22 cellular contexts compared by ENCODE assay signal in the genomic region with DNA sequence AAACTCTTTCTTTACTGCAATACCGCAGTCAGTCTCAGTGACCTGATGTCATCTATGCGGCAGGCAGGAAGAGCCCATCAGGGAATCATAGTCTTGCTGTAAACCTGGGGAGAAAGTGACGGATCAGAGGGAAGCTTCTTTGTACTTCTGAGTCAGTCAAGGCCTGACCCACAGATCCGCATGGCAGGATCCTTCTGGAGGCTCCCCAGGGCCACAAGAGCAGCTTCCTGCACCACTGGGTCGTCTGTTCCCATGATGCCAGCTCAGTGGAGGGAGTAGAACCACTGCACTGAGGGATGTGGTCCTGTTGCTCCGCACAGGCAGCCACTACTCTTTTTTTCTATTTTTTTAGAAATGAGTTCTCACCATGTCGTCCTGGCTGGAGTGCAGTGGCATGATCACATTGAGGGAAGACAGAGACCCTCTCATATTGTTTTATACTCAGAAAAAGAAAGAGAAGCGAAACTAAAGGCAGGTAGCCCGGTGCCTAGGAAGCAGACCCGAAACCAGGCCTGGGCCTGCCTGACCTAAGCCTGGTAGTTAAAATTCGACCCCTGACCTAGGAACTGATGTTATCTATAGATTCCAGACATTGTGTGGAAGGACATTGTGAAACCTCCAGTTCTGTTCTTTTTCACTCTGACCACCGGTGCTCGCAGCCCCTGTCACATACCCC. TPM values are rescaled to one million over a fixed set of nuclear protein-coding genes. Genes with fewer than 3 reads are reported as not detected.
DNase-seq lines count a peak whose midpoint lies in the region; ATAC-seq and TF ChIP-seq lines count a peak whose summit lies in the region.
"Had no signal": no experiment of that assay in that cellular context is flagged by ENCODE, and none has a peak within 500 bp of the region (broad histone marks: within the 10 kb centered on the region; RNA-seq: fewer than 3 reads in every experiment).

No MANE protein-coding gene starts in this region.

- H3K79me2 ChIP-seq in smooth muscle cell (ENCODE audit: low read depth): no peaks in the 10 kb centered on the region

- H3K36me3 ChIP-seq in NT2/D1 (ENCODE audit: insufficient read depth, insufficient read length, low read length) (no peaks in the 10 kb centered on the region), smooth muscle cell (ENCODE audit: low read depth) (no peaks in the 10 kb centered on the region), HAP-1 (replicated peaks) (no peaks in the 10 kb centered on the region)
- H3K36me3 ChIP-seq: left lung, sigmoid colon, uterus had no signal

- H3K4me3 ChIP-seq in GM12865 (ENCODE audit: low read depth, low read length) (no peak overlapping the region), NT2/D1 (ENCODE audit: insufficient read length, low read depth) (no peak overlapping the region), smooth muscle cell (no peak overlapping the region), HAP-1 (no peak overlapping the region)
- H3K4me3 ChIP-seq: left lung, sigmoid colon, uterus had no signal

- no peak overlapping the region for H3K4me2 ChIP-seq in smooth muscle cell

- peak overlapping the region; percentile 65 for H3K27ac ChIP-seq in smooth muscle cell (ENCODE audit: low read depth)
- H3K27ac ChIP-seq: left lung, sigmoid colon, uterus had no signal

- H3K27me3 Mint-ChIP-seq in endothelial cell (ENCODE audit: unreplicated experiment): no peaks in the 10 kb centered on the region
- H3K27me3 Mint-ChIP-seq: activated naive CD8-positive, alpha-beta T cell treated with anti-CD3 and anti-CD28 coated beads for 36 hours had no signal

- H3K36me3 Mint-ChIP-seq in endothelial cell (ENCODE audit: low read depth, unreplicated experiment): no peaks in the 10 kb centered on the region
- H3K36me3 Mint-ChIP-seq: activated naive CD8-positive, alpha-beta T cell treated with anti-CD3 and anti-CD28 coated beads for 36 hours had no signal

- DNase-seq in GM12865 (ENCODE audit: low read depth): peak; percentile 27
- no peak for DNase-seq in NT2/D1 (ENCODE audit: low read depth, low spot score)
- no peak for DNase-seq in endothelial cell (ENCODE audit: low spot score)
- DNase-seq in smooth muscle cell (lab: John Stamatoyannopoulos, UW; ENCODE audit: unreplicated experiment): no peak
- DNase-seq in HAP-1 (ENCODE audit: low spot score in 2 of 2): no peak
- DNase-seq in GM10266 (ENCODE audit: extremely low spot score): no peak
- DNase-seq: activated CD8-positive, alpha-beta memory T cell treated with anti-CD3 and anti-CD28 coated beads for 24 hours; activated naive CD8-positive, alpha-beta T cell treated with anti-CD3 and anti-CD28 coated beads for 36 hours; COR-L47; dermis blood vessel endothelial cell; EL; left lung; NCI-H187; SIG-M5; sigmoid colon; stimulated activated CD4-positive, alpha-beta T cell treated with anti-CD3 and anti-CD28 coated beads, Interleukin-2, amount 100 ng/mL, for 24 hours; uterus had no signal

- WGBS in smooth muscle cell (ENCODE audit: low lambda C conversion rate): 41% methylated on average over 13 of the region's 13 CpGs

- no peak overlapping the region for H2AFZ ChIP-seq in smooth muscle cell (ENCODE audit: low read depth)

- TF ChIP-seq CTCF in GM12865 (IDR thresholded peaks at IDR 0.05; ENCODE audit: insufficient read depth, low read depth, low read length, missing control alignments) (no peak), endothelial cell (IDR thresholded peaks at IDR 0.05; ENCODE audit: unreplicated experiment) (no peak), smooth muscle cell (IDR thresholded peaks at IDR 0.05; ENCODE audit: borderline replicate concordance, insufficient read depth, poor library complexity, severe bottlenecking) (no peak), GM10266 (IDR thresholded peaks at IDR 0.05; ENCODE audit: control insufficient read depth, insufficient read depth, low read depth, missing control alignments) (no peak)

- no peaks in the 10 kb centered on the region for H4K20me1 ChIP-seq in smooth muscle cell (ENCODE audit: low read depth)

- H3K9me3 ChIP-seq in NT2/D1 (ENCODE audit: insufficient read depth, low read length): no peaks in the 10 kb centered on the region
- H3K9me3 ChIP-seq in smooth muscle cell (replicated peaks; ENCODE audit: low read depth): no peaks in the 10 kb centered on the region
- no peaks in the 10 kb centered on the region for H3K9me3 ChIP-seq in HAP-1
- H3K9me3 ChIP-seq: left lung, sigmoid colon, uterus had no signal

- ATAC-seq in GM18909 (IDR thresholded peaks at IDR 0.05; ENCODE audit: poor library complexity, unreplicated experiment): no peak
- no peak for ATAC-seq in GM18519 (IDR thresholded peaks at IDR 0.05; ENCODE audit: low FRiP score, unreplicated experiment)
- ATAC-seq: activated CD4-positive, CD25-positive, alpha-beta regulatory T cell treated with anti-CD3 and anti-CD28 coated beads, Interleukin-2, amount 50 U/mL, for 24 hours; left lung had no signal

- H3K27me3 ChIP-seq in NT2/D1 (ENCODE audit: insufficient read depth, insufficient read length) (no peaks in the 10 kb centered on the region), smooth muscle cell (ENCODE audit: low read depth) (no peaks in the 10 kb centered on the region), HAP-1 (ENCODE audit: low read depth) (no peaks in the 10 kb centered on the region)
- H3K27me3 ChIP-seq: left lung, sigmoid colon, uterus had no signal

- H3K9me3 Mint-ChIP-seq in endothelial cell (ENCODE audit: unreplicated experiment): no peaks in the 10 kb centered on the region
- H3K9me3 Mint-ChIP-seq: activated naive CD8-positive, alpha-beta T cell treated with anti-CD3 and anti-CD28 coated beads for 36 hours; T-helper 2 cell treated with Interferon-gamma antibody and Interleukin-4, amounts not matched to agents 5 μg/mL and 100 μg/mL, for 36 hours had no signal

- H3K4me1 Mint-ChIP-seq in endothelial cell (ENCODE audit: unreplicated experiment): peaks cover 12% of the 10 kb centered on the region
- H3K4me1 Mint-ChIP-seq: activated naive CD8-positive, alpha-beta T cell treated with anti-CD3 and anti-CD28 coated beads for 36 hours had no signal

- H3K27ac Mint-ChIP-seq in endothelial cell (ENCODE audit: unreplicated experiment): peak overlapping the region; percentile 24
- H3K27ac Mint-ChIP-seq: activated naive CD8-positive, alpha-beta T cell treated with anti-CD3 and anti-CD28 coated beads for 36 hours; T-helper 2 cell treated with Interferon-gamma antibody and Interleukin-4, amounts not matched to agents 5 μg/mL and 100 μg/mL, for 36 hours had no signal

- peaks cover 11% of the 10 kb centered on the region for H3K4me1 ChIP-seq in NT2/D1 (ENCODE audit: insufficient read depth, insufficient read length)
- H3K4me1 ChIP-seq in smooth muscle cell (ENCODE audit: low read depth): no peaks in the 10 kb centered on the region
- H3K4me1 ChIP-seq in HAP-1: peaks cover 14% of the 10 kb centered on the region
- H3K4me1 ChIP-seq: left lung, sigmoid colon, uterus had no signal

- no peak overlapping the region for H3K4me3 Mint-ChIP-seq in endothelial cell (ENCODE audit: unreplicated experiment)
- H3K4me3 Mint-ChIP-seq: activated naive CD8-positive, alpha-beta T cell treated with anti-CD3 and anti-CD28 coated beads for 36 hours; T-helper 2 cell treated with Interferon-gamma antibody and Interleukin-4, amounts not matched to agents 5 μg/mL and 100 μg/mL, for 36 hours had no signal

- no peaks in the 10 kb centered on the region for H3F3A ChIP-seq in smooth muscle cell (ENCODE audit: low read depth)

- in situ Hi-C loops in HAP-1 (cut with MboI; ENCODE audit: low sequenced_read_pairs): no loop called here

- peak overlapping the region; percentile 29 for H3K9ac ChIP-seq in NT2/D1 (ENCODE audit: insufficient read length, low read depth)
- no peak overlapping the region for H3K9ac ChIP-seq in smooth muscle cell (ENCODE audit: low read depth)

RNA-seq across cellular contexts. Expression of a gene that starts 6.3 kb away (rescaled TPM):
- total RNA-seq in endothelial cell (ENCODE audit: unreplicated experiment) (20.5 TPM), smooth muscle cell (7.5 and 7.6 TPM in 2 replicates)
- polyA plus RNA-seq in smooth muscle cell: 6.8 and 9.8 TPM in 2 replicates
- total RNA-seq: dermis blood vessel endothelial cell, left lung, omental fat pad, sigmoid colon, uterus had no signal

RNA-seq across cellular contexts. Expression of a gene that starts 38.6 kb away (rescaled TPM):
- 28.1 TPM for total RNA-seq in endothelial cell (ENCODE audit: unreplicated experiment)
- total RNA-seq in smooth muscle cell: 23.3 and 29.7 TPM in 2 replicates
- 28.4 and 31.7 TPM in 2 replicates for polyA plus RNA-seq in smooth muscle cell

RNA-seq across cellular contexts. Expression of a gene that starts 42.7 kb away (rescaled TPM):
- 8.2 TPM for total RNA-seq in endothelial cell (ENCODE audit: unreplicated experiment)
- total RNA-seq in smooth muscle cell: 12.4 and 28.5 TPM in 2 replicates
- 20.4 and 20.8 TPM in 2 replicates for polyA plus RNA-seq in smooth muscle cell

RNA-seq across cellular contexts. Expression of a gene that starts 52.4 kb away (rescaled TPM):
- total RNA-seq in endothelial cell (ENCODE audit: unreplicated experiment) (14.3 TPM), smooth muscle cell (2.6 and 5.1 TPM in 2 replicates)
- polyA plus RNA-seq in smooth muscle cell: 5.1 and 6.2 TPM in 2 replicates
